34 cellular contexts compared by ENCODE assay signal in the genomic region with DNA sequence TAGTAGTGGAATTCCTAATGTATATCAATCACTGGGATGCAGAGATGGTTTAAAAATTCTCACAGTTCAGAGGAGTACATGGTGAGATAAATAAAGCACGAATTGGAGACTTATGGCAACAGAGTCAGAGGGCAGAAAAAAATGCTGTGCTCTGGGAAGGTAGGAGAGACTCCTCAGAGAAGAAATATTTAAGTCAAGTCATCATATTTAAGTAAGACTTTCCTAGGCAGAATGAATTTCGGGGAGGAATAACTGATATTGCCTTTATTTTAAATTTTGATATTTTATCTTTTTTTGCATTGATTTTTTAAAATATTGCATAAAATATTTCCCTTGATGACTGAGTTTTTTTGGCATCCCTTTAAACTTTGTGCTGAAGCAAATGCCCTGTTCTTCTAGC.
"Had no signal": no experiment of that assay in that cellular context is flagged by ENCODE, and none has a peak within 500 bp of the region (broad histone marks: within the 10 kb centered on the region; RNA-seq: fewer than 3 reads in every experiment).

No MANE protein-coding gene starts in this region.

- ATAC-seq: activated CD8-positive, alpha-beta T cell treated with anti-CD3 and anti-CD28 coated beads for 36 hours; activated T-cell treated with anti-CD3 and anti-CD28 coated beads, Interleukin-2, amount 50 U/mL, for 72 hours; activated T-helper 17 cell treated with anti-CD3 and anti-CD28 coated beads, Interleukin-2, amount 50 U/mL, for 72 hours; PC-3; SK-N-SH treated with all-trans-retinoic acid at 6 μM for 48 hours had no signal

- H3K27ac Mint-ChIP-seq: activated CD4-positive, alpha-beta T cell treated with anti-CD3 and anti-CD28 coated beads, Interleukin-2, amount 10 ng/mL, durations not matched to agents 24 days and 14 days; activated CD8-positive, alpha-beta T cell treated with anti-CD3 and anti-CD28 coated beads for 36 hours; activated naive CD8-positive, alpha-beta T cell treated with anti-CD3 and anti-CD28 coated beads for 36 hours; activated T-cell treated with anti-CD3 and anti-CD28 coated beads, Interleukin-2, amount 50 U/mL, for 72 hours; activated T-helper 17 cell treated with anti-CD3 and anti-CD28 coated beads, Interleukin-2, amount 50 U/mL, for 72 hours had no signal

- H3K36me3 ChIP-seq: brain microvascular endothelial cell, Peyer's patch had no signal

- H3K4me3 Mint-ChIP-seq: activated CD4-positive, alpha-beta T cell treated with anti-CD3 and anti-CD28 coated beads, Interleukin-2, amount 10 ng/mL, durations not matched to agents 24 days and 14 days; activated CD8-positive, alpha-beta T cell treated with anti-CD3 and anti-CD28 coated beads for 36 hours; activated naive CD8-positive, alpha-beta T cell treated with anti-CD3 and anti-CD28 coated beads for 36 hours; activated T-cell treated with anti-CD3 and anti-CD28 coated beads, Interleukin-2, amount 50 U/mL, for 72 hours; activated T-helper 17 cell treated with anti-CD3 and anti-CD28 coated beads, Interleukin-2, amount 50 U/mL, for 72 hours had no signal

- H3K27me3 ChIP-seq: brain microvascular endothelial cell, Peyer's patch had no signal

- H3K36me3 Mint-ChIP-seq: activated naive CD8-positive, alpha-beta T cell treated with anti-CD3 and anti-CD28 coated beads for 36 hours had no signal

- DNase-seq: activated CD4-positive, alpha-beta T cell treated with anti-CD3 and anti-CD28 coated beads, Interleukin-2, amount 10 ng/mL, durations not matched to agents 24 days and 14 days; activated CD4-positive, alpha-beta T cell treated with anti-CD3 and anti-CD28 coated beads, Interleukin-2, amount 50 U/mL, for 4 hours; activated CD8-positive, alpha-beta T cell treated with anti-CD3 and anti-CD28 coated beads for 36 hours; activated effector memory CD4-positive, alpha-beta T cell treated with anti-CD3 and anti-CD28 coated beads, Interleukin-2, amount 50 U/mL, for 16 hours; activated naive CD4-positive, alpha-beta T cell; activated naive CD4-positive, alpha-beta T cell treated with anti-CD3 and anti-CD28 coated beads, Interleukin-2, amount 50 U/mL, for 16 hours; activated naive CD8-positive, alpha-beta T cell treated with anti-CD3 and anti-CD28 coated beads for 36 hours; activated T-cell treated with anti-CD3 and anti-CD28 coated beads, Interleukin-2, amount 50 U/mL, for 1 hour; activated T-cell treated with anti-CD3 and anti-CD28 coated beads, Interleukin-2, amount 50 U/mL, for 72 hours; amniotic stem cell; aorta; brain microvascular endothelial cell; central memory CD4-positive, alpha-beta T cell; Karpas-422; NCI-H1105; NCI-H1417 treated with DMSO at 0.1 percent for 48 hours; NCI-H187 treated with DMSO at 0.1 percent for 48 hours; NCI-H2081; NCI-H226; NCI-H446 treated with DMSO at 0.1 percent for 48 hours; NCI-H524; NCI-H69; NK-92 treated with Interleukin-12 subunit alpha and Interleukin-12 subunit beta, amount 100 ng/mL, for 24 hours; PC-3; Peyer's patch; RPMI8226; SHP77 treated with DMSO at 0.1 percent for 48 hours; SW 1271; T-helper 1 cell; T-helper 2 cell; T-helper 9 cell had no signal

- H3K9me3 ChIP-seq: Peyer's patch had no signal

- H3K9me3 Mint-ChIP-seq: activated CD4-positive, alpha-beta T cell treated with anti-CD3 and anti-CD28 coated beads, Interleukin-2, amount 10 ng/mL, durations not matched to agents 24 days and 14 days; activated CD8-positive, alpha-beta T cell treated with anti-CD3 and anti-CD28 coated beads for 36 hours; activated naive CD8-positive, alpha-beta T cell treated with anti-CD3 and anti-CD28 coated beads for 36 hours; activated T-cell treated with anti-CD3 and anti-CD28 coated beads, Interleukin-2, amount 50 U/mL, for 72 hours; activated T-helper 17 cell treated with anti-CD3 and anti-CD28 coated beads, Interleukin-2, amount 50 U/mL, for 72 hours had no signal

- H3K4me3 ChIP-seq: Peyer's patch had no signal

- H3K4me1 ChIP-seq: Peyer's patch had no signal

- H3K27ac ChIP-seq: brain microvascular endothelial cell, Peyer's patch, VCaP had no signal
